ENCODE assay signal across 8 cellular contexts in genomic region chr22:31748490-31748889, GRCh38. TPM values are rescaled to one million over a fixed set of nuclear protein-coding genes. Genes with fewer than 3 reads are reported as not detected.
DNase-seq lines count a peak whose midpoint lies in the region; ATAC-seq and TF ChIP-seq lines count a peak whose summit lies in the region.

No MANE protein-coding gene starts in this region.

- DNase-seq in MG63 (no peak), NCI-H526 treated with DMSO at 0.1 percent for 48 hours (lab: John Stamatoyannopoulos, UW) (no peak), DMS53 treated with DMSO at 0.1 percent for 48 hours (lab: John Stamatoyannopoulos, UW; ENCODE audit: unreplicated experiment) (no peak)

- H3K9me3 ChIP-seq in DOHH2 (ENCODE audit: control insufficient read depth, insufficient read depth, low read length) (no peaks in the 10 kb centered on the region), MG63 (no peaks in the 10 kb centered on the region), neural cell (ENCODE audit: low read length) (no peaks in the 10 kb centered on the region)

- H3K27me3 ChIP-seq in DOHH2 (ENCODE audit: control insufficient read depth, low read length), result no peaks in the 10 kb centered on the region
- H3K27me3 ChIP-seq in MG63, result no peaks in the 10 kb centered on the region
- no peaks in the 10 kb centered on the region for H3K27me3 ChIP-seq in neural cell (ENCODE audit: insufficient read depth, low read depth, low read length)

- H3F3A ChIP-seq in DOHH2 (ENCODE audit: control insufficient read depth, insufficient read depth), result peaks cover 16% of the 10 kb centered on the region
- peaks cover 5% of the 10 kb centered on the region for H3F3A ChIP-seq in neural cell (ENCODE audit: insufficient read depth, low read length, poor library complexity, severe bottlenecking)

- no peak for TF ChIP-seq RAD21 in neural cell (conservative IDR thresholded peaks at IDR 0.05)

- intact Hi-C loops in dendritic cell treated with granulocyte-macrophage colony-stimulating factor and Interleukin-4, amounts not matched to agents 40 ng/mL and 50 ng/mL, for 4 days (cut with micrococcal nuclease), result loop anchor here (5.0 kb wide), 1 partner anchor 71 kb away; no protein-coding TSS in a partner anchor

- H3K4me3 Mint-ChIP-seq in dendritic cell treated with granulocyte-macrophage colony-stimulating factor and Interleukin-4, amounts not matched to agents 40 ng/mL and 50 ng/mL, for 4 days, result peak overlapping the region; percentile 85

- peak overlapping the region; percentile 91 for H3K9ac ChIP-seq in neural cell (ENCODE audit: low read length)

- ATAC-seq in GM19455 (IDR thresholded peaks at IDR 0.05; ENCODE audit: unreplicated experiment) (no peak), GM18505 (IDR thresholded peaks at IDR 0.05; ENCODE audit: unreplicated experiment) (no peak)

- TF ChIP-seq CTCF in DOHH2 (IDR thresholded peaks at IDR 0.05; ENCODE audit: low read depth, low read length, poor library complexity, severe bottlenecking), result no peak
- TF ChIP-seq CTCF in neural cell (IDR thresholded peaks at IDR 0.05; ENCODE audit: poor library complexity, severe bottlenecking), result no peak

- H3K27me3 Mint-ChIP-seq in dendritic cell treated with granulocyte-macrophage colony-stimulating factor and Interleukin-4, amounts not matched to agents 40 ng/mL and 50 ng/mL, for 4 days, result no peaks in the 10 kb centered on the region

- peak overlapping the region; percentile 97 for H3K27ac Mint-ChIP-seq in dendritic cell treated with granulocyte-macrophage colony-stimulating factor and Interleukin-4, amounts not matched to agents 40 ng/mL and 50 ng/mL, for 4 days

- no peak for TF ChIP-seq EP300 in neural cell (conservative IDR thresholded peaks at IDR 0.05; ENCODE audit: poor library complexity, severe bottlenecking)

- peaks cover 42% of the 10 kb centered on the region for H3K4me1 ChIP-seq in DOHH2 (ENCODE audit: control insufficient read depth, low read length)

- H3K4me3 ChIP-seq in DOHH2 (ENCODE audit: low read length), result peak overlapping the region; percentile 80
- H3K4me3 ChIP-seq in MG63, result peak overlapping the region; percentile 97
- peak overlapping the region; percentile 88 for H3K4me3 ChIP-seq in neural cell (ENCODE audit: low read length)

- 0 out of 2 replicates have a peak overlapping the region, but pooled peaks have one; percentile 83 for H3K27ac ChIP-seq in DOHH2 (ENCODE audit: low read depth, low read length)
- H3K27ac ChIP-seq in neural cell (ENCODE audit: low read length), result peak overlapping the region; percentile 89

- 0 out of 2 replicates have a peak, but pooled peaks cover 2% of the 10 kb centered on the region for H4K20me1 ChIP-seq in DOHH2 (ENCODE audit: control insufficient read depth, insufficient read depth, low read depth, low read length)
- no peaks in the 10 kb centered on the region for H4K20me1 ChIP-seq in neural cell (ENCODE audit: insufficient read depth)

- H3K4me1 Mint-ChIP-seq in dendritic cell treated with granulocyte-macrophage colony-stimulating factor and Interleukin-4, amounts not matched to agents 40 ng/mL and 50 ng/mL, for 4 days (ENCODE audit: low read depth), result peaks cover 59% of the 10 kb centered on the region

- H3K36me3 ChIP-seq in DOHH2 (ENCODE audit: control insufficient read depth, low read length), result peaks cover 37% of the 10 kb centered on the region
- H3K36me3 ChIP-seq in MG63, result peaks cover 24% of the 10 kb centered on the region
- no peaks in the 10 kb centered on the region for H3K36me3 ChIP-seq in neural cell (ENCODE audit: insufficient read depth, low read length)

- H3K79me2 ChIP-seq in DOHH2 (ENCODE audit: control insufficient read depth, low read length), result peaks cover 64% of the 10 kb centered on the region
- peaks cover 35% of the 10 kb centered on the region for H3K79me2 ChIP-seq in neural cell (replicated peaks; ENCODE audit: insufficient read depth, low read length)

- H3K9me3 Mint-ChIP-seq in dendritic cell treated with granulocyte-macrophage colony-stimulating factor and Interleukin-4, amounts not matched to agents 40 ng/mL and 50 ng/mL, for 4 days, result no peaks in the 10 kb centered on the region

- TF ChIP-seq POLR2A in GM18505 (IDR thresholded peaks at IDR 0.05; ENCODE audit: borderline replicate concordance, extremely low read depth, insufficient read depth, insufficient read length), result no peak

- no peaks in the 10 kb centered on the region for H3K9me2 ChIP-seq in DOHH2 (replicated peaks; ENCODE audit: control insufficient read depth, low read length)
- H3K9me2 ChIP-seq in neural cell (ENCODE audit: insufficient read depth, low read length), result no peaks in the 10 kb centered on the region

- no peak overlapping the region for H2AFZ ChIP-seq in neural cell (ENCODE audit: low read depth, low read length)

- H3K36me3 Mint-ChIP-seq in dendritic cell treated with granulocyte-macrophage colony-stimulating factor and Interleukin-4, amounts not matched to agents 40 ng/mL and 50 ng/mL, for 4 days (ENCODE audit: low read depth), result peaks cover 47% of the 10 kb centered on the region

- H3K4me2 ChIP-seq in DOHH2 (ENCODE audit: low read length) (peak overlapping the region; percentile 77), neural cell (ENCODE audit: low read length) (peak overlapping the region; percentile 81)

TF ChIP-seq in neural cell, 6 proteins besides CTCF, POLR2A, EP300 and RAD21:
- TF ChIP-seq MXI1 (conservative IDR thresholded peaks at IDR 0.05; ENCODE audit: poor library complexity, severe bottlenecking), result no peak
- TF ChIP-seq EZH2 (IDR thresholded peaks at IDR 0.05; ENCODE audit: borderline replicate concordance, insufficient read depth, low read length, poor library complexity, severe bottlenecking), result no peak
- TF ChIP-seq, protein P1, sequence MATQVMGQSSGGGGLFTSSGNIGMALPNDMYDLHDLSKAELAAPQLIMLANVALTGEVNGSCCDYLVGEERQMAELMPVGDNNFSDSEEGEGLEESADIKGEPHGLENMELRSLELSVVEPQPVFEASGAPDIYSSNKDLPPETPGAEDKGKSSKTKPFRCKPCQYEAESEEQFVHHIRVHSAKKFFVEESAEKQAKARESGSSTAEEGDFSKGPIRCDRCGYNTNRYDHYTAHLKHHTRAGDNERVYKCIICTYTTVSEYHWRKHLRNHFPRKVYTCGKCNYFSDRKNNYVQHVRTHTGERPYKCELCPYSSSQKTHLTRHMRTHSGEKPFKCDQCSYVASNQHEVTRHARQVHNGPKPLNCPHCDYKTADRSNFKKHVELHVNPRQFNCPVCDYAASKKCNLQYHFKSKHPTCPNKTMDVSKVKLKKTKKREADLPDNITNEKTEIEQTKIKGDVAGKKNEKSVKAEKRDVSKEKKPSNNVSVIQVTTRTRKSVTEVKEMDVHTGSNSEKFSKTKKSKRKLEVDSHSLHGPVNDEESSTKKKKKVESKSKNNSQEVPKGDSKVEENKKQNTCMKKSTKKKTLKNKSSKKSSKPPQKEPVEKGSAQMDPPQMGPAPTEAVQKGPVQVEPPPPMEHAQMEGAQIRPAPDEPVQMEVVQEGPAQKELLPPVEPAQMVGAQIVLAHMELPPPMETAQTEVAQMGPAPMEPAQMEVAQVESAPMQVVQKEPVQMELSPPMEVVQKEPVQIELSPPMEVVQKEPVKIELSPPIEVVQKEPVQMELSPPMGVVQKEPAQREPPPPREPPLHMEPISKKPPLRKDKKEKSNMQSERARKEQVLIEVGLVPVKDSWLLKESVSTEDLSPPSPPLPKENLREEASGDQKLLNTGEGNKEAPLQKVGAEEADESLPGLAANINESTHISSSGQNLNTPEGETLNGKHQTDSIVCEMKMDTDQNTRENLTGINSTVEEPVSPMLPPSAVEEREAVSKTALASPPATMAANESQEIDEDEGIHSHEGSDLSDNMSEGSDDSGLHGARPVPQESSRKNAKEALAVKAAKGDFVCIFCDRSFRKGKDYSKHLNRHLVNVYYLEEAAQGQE (IDR thresholded peaks at IDR 0.05; ENCODE audit: borderline replicate concordance), result no peak
- TF ChIP-seq POLR2AphosphoS5 (IDR thresholded peaks at IDR 0.05), result no peak
- TF ChIP-seq SMC3 (conservative IDR thresholded peaks at IDR 0.05; ENCODE audit: poor library complexity), result no peak
- no peak for TF ChIP-seq TAF1 (IDR thresholded peaks at IDR 0.05; ENCODE audit: low read depth)
TF ChIP-seq in neural cell: peak in this region for 0.

RNA-seq across cellular contexts. Expression of gene PRR14L, which starts 1.4 kb away (rescaled TPM):
- total RNA-seq in MG63 (2014; rRNA removed; shearing (Covaris generic); ENCODE audit: low replicate concordance), result 0.69 and 3.5 TPM in 2 replicates
- polyA plus RNA-seq in neural cell, result 14.3 and 15.1 TPM in 2 replicates
- 72.8 and 92.6 TPM in 2 replicates for polyA minus RNA-seq in neural cell

RNA-seq across cellular contexts. Expression of gene DEPDC5, which starts 5.3 kb away (rescaled TPM):
- 7.5 and 19.8 TPM in 2 replicates for total RNA-seq in MG63 (2014; rRNA removed; shearing (Covaris generic); ENCODE audit: low replicate concordance)
- 11.3 and 18.2 TPM in 2 replicates for polyA plus RNA-seq in neural cell
- 21.9 and 26.5 TPM in 2 replicates for polyA minus RNA-seq in neural cell
